In genomic region chr19:48975947-48976847, GRCh38 we compare ENCODE assay signal across 9 cellular contexts. TPM values are rescaled to one million over a fixed set of nuclear protein-coding genes. Genes with fewer than 3 reads are reported as not detected.
DNase-seq lines count a peak whose midpoint lies in the region; ATAC-seq lines count a peak whose summit lies in the region.
"Had no signal": no experiment of that assay in that cellular context is flagged by ENCODE, and none has a peak within 500 bp of the region (broad histone marks: within the 10 kb centered on the region; RNA-seq: fewer than 3 reads in every experiment).

No MANE protein-coding gene starts in this region.

- H3K36me3 ChIP-seq in mesenchymal stem cell (ENCODE audit: control insufficient read depth in 1 of 2, insufficient read depth in 2 of 2, low read depth in 1 of 2, low read length in 2 of 2), result peaks cover 42 to 63% of the 10 kb centered on the region in 2 experiments

- H3K4me1 ChIP-seq in mesenchymal stem cell (ENCODE audit: control insufficient read depth, insufficient read depth, low read depth, low read length), result peaks cover 11% of the 10 kb centered on the region

- H3K27me3 Mint-ChIP-seq in activated CD4-positive, alpha-beta memory T cell treated with anti-CD3 and anti-CD28 coated beads, Interleukin-2, amount 10 ng/mL, durations not matched to agents 7 days and 5 days, result no peaks in the 10 kb centered on the region

- no peak overlapping the region for H2AK5ac ChIP-seq in mesenchymal stem cell (ENCODE audit: low read length, severe bottlenecking)

- CTCF ChIA-PET in activated CD4-positive, alpha-beta memory T cell treated with anti-CD3 and anti-CD28 coated beads, Interleukin-2, amount 10 ng/mL, durations not matched to agents 7 days and 5 days (lab: Charles Lee), result interaction anchor here (0.7 to 11.4 kb wide), 6 partner anchors 17 to 872 kb away, joined by 3 to 103 read pairs (median 4); partner anchors contain the start of genes GYS1 and RUVBL2

- H3K36me3 Mint-ChIP-seq in activated CD4-positive, alpha-beta memory T cell treated with anti-CD3 and anti-CD28 coated beads, Interleukin-2, amount 10 ng/mL, durations not matched to agents 7 days and 5 days (ENCODE audit: low read depth), result peaks cover 22% of the 10 kb centered on the region

- no peak overlapping the region for H3K27ac Mint-ChIP-seq in activated CD4-positive, alpha-beta memory T cell treated with anti-CD3 and anti-CD28 coated beads, Interleukin-2, amount 10 ng/mL, durations not matched to agents 7 days and 5 days

- H3K4me2 ChIP-seq in mesenchymal stem cell (ENCODE audit: low read length, poor library complexity, severe bottlenecking), result no peak overlapping the region

- no peak overlapping the region for H3K9ac ChIP-seq in mesenchymal stem cell (ENCODE audit: low read length)

- H3K79me1 ChIP-seq in mesenchymal stem cell (replicated peaks; ENCODE audit: low read length, poor library complexity, severe bottlenecking), result no peaks in the 10 kb centered on the region

- no peak for ATAC-seq in HG02588 (IDR thresholded peaks at IDR 0.05; ENCODE audit: unreplicated experiment)
- ATAC-seq in GM21423 (IDR thresholded peaks at IDR 0.05; ENCODE audit: unreplicated experiment), result no peak
- ATAC-seq: left ventricle myocardium superior had no signal

- H3K27me3 ChIP-seq in mesenchymal stem cell (ENCODE audit: control insufficient read depth in 1 of 2, insufficient read depth in 1 of 2, low read length in 2 of 2), result no peaks in the 10 kb centered on the region

- no peak overlapping the region for H3K18ac ChIP-seq in mesenchymal stem cell (ENCODE audit: low read depth in 1 of 2, low read length in 2 of 2)

- no peak overlapping the region for H4K91ac ChIP-seq in mesenchymal stem cell (ENCODE audit: low read length)

- peak; percentile 57 for DNase-seq in ELR (ENCODE audit: low read depth)
- peak; percentile 17 for DNase-seq in KG1 (lab: John Stamatoyannopoulos, UW)
- DNase-seq in activated CD4-positive, alpha-beta memory T cell treated with anti-CD3 and anti-CD28 coated beads, Interleukin-2, amount 10 ng/mL, durations not matched to agents 7 days and 5 days, result peak; percentile 48
- DNase-seq in mesenchymal stem cell, result peak; percentile 50
- no peak for DNase-seq in glomerular visceral epithelial cell (ENCODE audit: extremely low spot score)
- DNase-seq: left ventricle myocardium superior had no signal

- peaks cover 6% of the 10 kb centered on the region for H3K4me1 Mint-ChIP-seq in activated CD4-positive, alpha-beta memory T cell treated with anti-CD3 and anti-CD28 coated beads, Interleukin-2, amount 10 ng/mL, durations not matched to agents 7 days and 5 days

- H3K9me3 Mint-ChIP-seq in activated CD4-positive, alpha-beta memory T cell treated with anti-CD3 and anti-CD28 coated beads, Interleukin-2, amount 10 ng/mL, durations not matched to agents 7 days and 5 days, result no peaks in the 10 kb centered on the region

- no peak overlapping the region for H3K23ac ChIP-seq in mesenchymal stem cell (ENCODE audit: low read length in 2 of 2)

- H3K4me3 Mint-ChIP-seq in activated CD4-positive, alpha-beta memory T cell treated with anti-CD3 and anti-CD28 coated beads, Interleukin-2, amount 10 ng/mL, durations not matched to agents 7 days and 5 days, result no peak overlapping the region

- no peak overlapping the region for H2BK120ac ChIP-seq in mesenchymal stem cell (ENCODE audit: low read depth, low read length)

- H2AFZ ChIP-seq in mesenchymal stem cell (ENCODE audit: low read depth, low read length), result no peak overlapping the region

- no peak overlapping the region for H3K14ac ChIP-seq in mesenchymal stem cell (ENCODE audit: low read length in 2 of 2)

- no peak overlapping the region for H4K8ac ChIP-seq in mesenchymal stem cell (ENCODE audit: low read length)

- H3K9me3 ChIP-seq in mesenchymal stem cell (ENCODE audit: control insufficient read depth, low read length), result no peaks in the 10 kb centered on the region

- H2BK15ac ChIP-seq in mesenchymal stem cell (ENCODE audit: low read depth, poor library complexity, severe bottlenecking), result no peak overlapping the region

- POLR2A ChIA-PET in activated CD4-positive, alpha-beta memory T cell treated with anti-CD3 and anti-CD28 coated beads, Interleukin-2, amount 10 ng/mL, durations not matched to agents 7 days and 5 days (lab: Charles Lee), result interaction anchor here (0.7 to 2.2 kb wide), 8 partner anchors 9 to 76 kb away, joined by 3 to 11 read pairs (median 6); partner anchors contain the start of genes BAX, FTL, GYS1 and RUVBL2

- 90% methylated on average over 11 of the region's 13 CpGs for WGBS in mesenchymal stem cell

- H3K27ac ChIP-seq in mesenchymal stem cell (ENCODE audit: low read length, poor library complexity, severe bottlenecking), result no peak overlapping the region

- no peak overlapping the region for H2BK12ac ChIP-seq in mesenchymal stem cell (ENCODE audit: low read length in 2 of 2)

- H2BK5ac ChIP-seq in mesenchymal stem cell (ENCODE audit: low read depth, low read length, poor library complexity, severe bottlenecking), result no peak overlapping the region

- no peak overlapping the region for H3K4ac ChIP-seq in mesenchymal stem cell (ENCODE audit: low read depth in 1 of 2, low read length in 2 of 2)

- H3K4me3 ChIP-seq in mesenchymal stem cell (ENCODE audit: insufficient read depth in 1 of 2, low read depth in 1 of 2, low read length in 2 of 2), result no peak overlapping the region
- H3K4me3 ChIP-seq: coronary artery had no signal

RNA-seq across cellular contexts. Expression of gene FTL, which starts 11.1 kb away (rescaled TPM):
- 1,000 to 10,000 TPM; 1,110 to 1,123 TPM for total RNA-seq in activated CD4-positive, alpha-beta memory T cell treated with anti-CD3 and anti-CD28 coated beads, Interleukin-2, amount 10 ng/mL, durations not matched to agents 7 days and 5 days
- 12,810 TPM for polyA plus RNA-seq in mesenchymal stem cell (2013, experiment 1 of 2)
- polyA plus RNA-seq in mesenchymal stem cell (2013, experiment 2 of 2), result 12,668 TPM

RNA-seq across cellular contexts. Expression of gene GYS1, which starts 16.9 kb away (rescaled TPM):
- 10 to 100 TPM; 55.1 to 56.3 TPM for total RNA-seq in activated CD4-positive, alpha-beta memory T cell treated with anti-CD3 and anti-CD28 coated beads, Interleukin-2, amount 10 ng/mL, durations not matched to agents 7 days and 5 days
- 26.9 TPM for polyA plus RNA-seq in mesenchymal stem cell (2013, experiment 1 of 2)
- 27.1 TPM for polyA plus RNA-seq in mesenchymal stem cell (2013, experiment 2 of 2)

RNA-seq across cellular contexts. Expression of gene RUVBL2, which starts 17.5 kb away (rescaled TPM):
- total RNA-seq in activated CD4-positive, alpha-beta memory T cell treated with anti-CD3 and anti-CD28 coated beads, Interleukin-2, amount 10 ng/mL, durations not matched to agents 7 days and 5 days, result 10 to 100 TPM; 74.7 to 80.1 TPM
- 46.3 TPM for polyA plus RNA-seq in mesenchymal stem cell (2013, experiment 1 of 2)
- polyA plus RNA-seq in mesenchymal stem cell (2013, experiment 2 of 2), result 43.5 TPM

RNA-seq across cellular contexts. Expression of gene BAX, which starts 21.5 kb away (rescaled TPM):
- 100 to 1,000 TPM; 255 to 258 TPM for total RNA-seq in activated CD4-positive, alpha-beta memory T cell treated with anti-CD3 and anti-CD28 coated beads, Interleukin-2, amount 10 ng/mL, durations not matched to agents 7 days and 5 days
- 119 TPM for polyA plus RNA-seq in mesenchymal stem cell (2013, experiment 1 of 2)
- 110 TPM for polyA plus RNA-seq in mesenchymal stem cell (2013, experiment 2 of 2)

RNA-seq across cellular contexts. Expression of gene LHB, which starts 40.7 kb away (rescaled TPM):
- under 1 TPM; 0.63 to 0.88 TPM for total RNA-seq in activated CD4-positive, alpha-beta memory T cell treated with anti-CD3 and anti-CD28 coated beads, Interleukin-2, amount 10 ng/mL, durations not matched to agents 7 days and 5 days
- not detected for polyA plus RNA-seq in mesenchymal stem cell (2013, experiment 1 of 2)
- 0.11 TPM for polyA plus RNA-seq in mesenchymal stem cell (2013, experiment 2 of 2)
- total RNA-seq: left ventricle myocardium superior had no signal
